In genomic region chr7:50397320-50397970, GRCh38 we compare ENCODE assay signal across 10 cellular contexts. TPM values are rescaled to one million over a fixed set of nuclear protein-coding genes. Genes with fewer than 3 reads are reported as not detected.
A peak's percentile ranks its signal among the peaks of the same experiment; 100 is the strongest.
DNase-seq lines count a peak whose midpoint lies in the region; ATAC-seq and TF ChIP-seq lines count a peak whose summit lies in the region.
"Had no signal": no experiment of that assay in that cellular context is flagged by ENCODE, and none has a peak within 500 bp of the region (broad histone marks: within the 10 kb centered on the region; RNA-seq: fewer than 3 reads in every experiment).

No MANE protein-coding gene starts in this region.

- H3K79me2 ChIP-seq in H9 (ENCODE audit: insufficient read depth, low read length), result no peaks in the 10 kb centered on the region

- no peak overlapping the region for H3T11ph ChIP-seq in H9 (ENCODE audit: low read length)

- H3K27me3 Mint-ChIP-seq in CD14-positive monocyte (ENCODE audit: low read depth in 3 of 3), result peaks cover 0 to 4% (median 0%) of the 10 kb centered on the region in 3 donors
- H3K27me3 Mint-ChIP-seq in T-helper 2 cell treated with Interferon-gamma antibody and Interleukin-4, amounts not matched to agents 5 μg/mL and 100 μg/mL, for 36 hours (ENCODE audit: low read depth), result no peaks in the 10 kb centered on the region
- no peaks in the 10 kb centered on the region; the same call in none of the 2 replicates for H3K27me3 Mint-ChIP-seq in H9 (ENCODE audit: low read depth)

- no peak for TF ChIP-seq CTCF in CD14-positive monocyte (IDR thresholded peaks at IDR 0.05)
- no peak for TF ChIP-seq CTCF in H9 (conservative IDR thresholded peaks at IDR 0.05)
- no peak for TF ChIP-seq CTCF in tibial nerve (IDR thresholded peaks at IDR 0.05)

- H3K4ac ChIP-seq in H9 (ENCODE audit: low read depth, low read length), result no peak overlapping the region

- no peak overlapping the region for H2BK120ac ChIP-seq in H9 (ENCODE audit: low read depth, low read length, poor library complexity, severe bottlenecking)

- H2BK5ac ChIP-seq in H9 (ENCODE audit: insufficient read length, low read length), result no peak overlapping the region

- no peak overlapping the region for H3K9ac ChIP-seq in H9 (ENCODE audit: extremely low read depth, insufficient read length, low read length)

- peaks cover 75 to 93% of the 10 kb centered on the region in 2 donors for H3K36me3 Mint-ChIP-seq in CD14-positive monocyte
- H3K36me3 Mint-ChIP-seq in T-helper 2 cell treated with Interferon-gamma antibody and Interleukin-4, amounts not matched to agents 5 μg/mL and 100 μg/mL, for 36 hours (ENCODE audit: low read depth), result peaks cover 87% of the 10 kb centered on the region
- H3K36me3 Mint-ChIP-seq in H9 (ENCODE audit: insufficient read depth in 1 of 3, low read depth in 3 of 3), result no peaks in the 10 kb centered on the region; a peak in 2 of 7 replicates

- peaks cover 0 to 3% (median 0%) of the 10 kb centered on the region in 7 donors for H3K9me3 Mint-ChIP-seq in CD14-positive monocyte
- no peaks in the 10 kb centered on the region for H3K9me3 Mint-ChIP-seq in T-helper 2 cell treated with Interferon-gamma antibody and Interleukin-4, amounts not matched to agents 5 μg/mL and 100 μg/mL, for 36 hours
- no peaks in the 10 kb centered on the region for H3K9me3 Mint-ChIP-seq in H9

- no peak overlapping the region for H2BK20ac ChIP-seq in H9 (ENCODE audit: low read depth, low read length, poor library complexity, severe bottlenecking)

- H4K5ac ChIP-seq in H9 (ENCODE audit: insufficient read length, low read depth, low read length), result no peak overlapping the region

- no peak overlapping the region for H3K14ac ChIP-seq in H9 (ENCODE audit: insufficient read depth, low read length)

- H3K56ac ChIP-seq in H9 (ENCODE audit: insufficient read length, low read depth, low read length), result no peak overlapping the region

- no peak overlapping the region for H2BK15ac ChIP-seq in H9 (ENCODE audit: low read depth, low read length)

- TF ChIP-seq EP300 in tibial nerve (IDR thresholded peaks at IDR 0.05), result no peak

- H2AK5ac ChIP-seq in H9 (ENCODE audit: insufficient read length, low read length), result no peak overlapping the region

- peak; percentile 74 for ATAC-seq in GM18868 (IDR thresholded peaks at IDR 0.05; ENCODE audit: unreplicated experiment)
- peak; percentile 75 for ATAC-seq in HG02798 (IDR thresholded peaks at IDR 0.05; ENCODE audit: poor library complexity, unreplicated experiment)

- H4K20me1 ChIP-seq in H9 (ENCODE audit: control insufficient read depth, insufficient read depth, insufficient read length), result no peaks in the 10 kb centered on the region

- H3K23me2 ChIP-seq in H9 (ENCODE audit: insufficient read length, low read depth, low read length, poor library complexity, severe bottlenecking), result no peaks in the 10 kb centered on the region

- H4K8ac ChIP-seq in H9 (replicated peaks; ENCODE audit: insufficient read length, low read depth, low read length), result no peak overlapping the region

- no peak overlapping the region for H4K91ac ChIP-seq in H9 (ENCODE audit: insufficient read length, low read depth, low read length)

- H2AFZ ChIP-seq in H9 (ENCODE audit: low read length), result no peak overlapping the region

- H3K27ac ChIP-seq in H9 (ENCODE audit: insufficient read length, low read depth, low read length) (no peak overlapping the region), tibial nerve (no peak overlapping the region)

- no peak overlapping the region for H3K4me3 Mint-ChIP-seq in CD14-positive monocyte
- peak overlapping the region; percentile 75 for H3K4me3 Mint-ChIP-seq in T-helper 2 cell treated with Interferon-gamma antibody and Interleukin-4, amounts not matched to agents 5 μg/mL and 100 μg/mL, for 36 hours
- no peak overlapping the region for H3K4me3 Mint-ChIP-seq in H9

- intact Hi-C loops in CD14-positive monocyte (cut with micrococcal nuclease), result no loop called here

- H3K18ac ChIP-seq in H9 (ENCODE audit: insufficient read length, low read depth, low read length), result no peak overlapping the region

- H2BK12ac ChIP-seq in H9 (ENCODE audit: insufficient read length, low read depth, low read length), result no peak overlapping the region

- no peak overlapping the region for H3K23ac ChIP-seq in H9 (ENCODE audit: insufficient read length, low read depth, low read length)

- no CpG with 5 or more reads among the region's 2 CpGs for WGBS in H9 (ENCODE audit: extremely low coverage, insufficient read length, low lambda C conversion rate)
- WGBS in tibial nerve, 2 donors, result 75 to 81% methylated on average over 2 of the region's 2 CpGs

- H3K27me3 ChIP-seq in H9 (ENCODE audit: insufficient read depth, low read length) (no peaks in the 10 kb centered on the region), tibial nerve (peaks cover 0 to 11% of the 10 kb centered on the region in 2 donors)

- H3K4me1 ChIP-seq in H9 (ENCODE audit: insufficient read depth, low read length), result no peaks in the 10 kb centered on the region
- H3K4me1 ChIP-seq in tibial nerve, result peaks cover 0 to 5% (median 1%) of the 10 kb centered on the region in 4 donors

- H3K9me3 ChIP-seq in H9 (ENCODE audit: control insufficient read depth, low read depth, low read length) (no peaks in the 10 kb centered on the region), tibial nerve (no peaks in the 10 kb centered on the region)

- DNase-seq in CD14-positive monocyte (ENCODE audit: low spot score), result no peak
- peak; percentile 63 for DNase-seq in T-helper 2 cell treated with Interferon-gamma antibody and Interleukin-4, amounts not matched to agents 5 μg/mL and 100 μg/mL, for 36 hours (ENCODE audit: low spot score)
- DNase-seq in KG1 (lab: John Stamatoyannopoulos, UW), result no peak
- DNase-seq in H9, result no peak
- DNase-seq in tibial nerve (ENCODE audit: low spot score in 2 of 2), result no peak
- DNase-seq in dermis blood vessel endothelial cell, result no peak
- DNase-seq: activated effector memory CD4-positive, alpha-beta T cell treated with Interleukin-2 at 50 U/mL for 16 hours; SHP77 had no signal

- H3K27ac Mint-ChIP-seq in CD14-positive monocyte, result peak overlapping the region in 5 of 7 donors; percentile 4 to 88 (median 43)
- peak overlapping the region; percentile 80 for H3K27ac Mint-ChIP-seq in T-helper 2 cell treated with Interferon-gamma antibody and Interleukin-4, amounts not matched to agents 5 μg/mL and 100 μg/mL, for 36 hours
- H3K27ac Mint-ChIP-seq in H9, result no peak overlapping the region

- H3K36me3 ChIP-seq in tibial nerve, result no peaks in the 10 kb centered on the region

- TF ChIP-seq POLR2A in tibial nerve (IDR thresholded peaks at IDR 0.05), result no peak

- no peak overlapping the region for H3K4me2 ChIP-seq in H9 (ENCODE audit: insufficient read depth, insufficient read length, low read length)

- H3K4me1 Mint-ChIP-seq in CD14-positive monocyte, result peaks cover 41% of the 10 kb centered on the region
- peaks cover 61% of the 10 kb centered on the region for H3K4me1 Mint-ChIP-seq in T-helper 2 cell treated with Interferon-gamma antibody and Interleukin-4, amounts not matched to agents 5 μg/mL and 100 μg/mL, for 36 hours (ENCODE audit: low read depth)
- H3K4me1 Mint-ChIP-seq in H9, result no peaks in the 10 kb centered on the region

- no peak overlapping the region for H3K4me3 ChIP-seq in tibial nerve

- H3K79me1 ChIP-seq in H9 (ENCODE audit: insufficient read depth, low read depth, low read length, poor library complexity, severe bottlenecking), result no peaks in the 10 kb centered on the region

RNA-seq across cellular contexts. Expression of gene FIGNL1, which starts 52.7 kb away (rescaled TPM):
- polyA plus RNA-seq in CD14-positive monocyte, result 1 to 10 TPM in 1 of 2 donors, under 1 TPM in 1; 0.55 to 2.4 TPM
- total RNA-seq in H9 (2021), result 12.5 and 13.8 TPM in 2 replicates
- total RNA-seq in tibial nerve, result 1 to 10 TPM; 4.6 to 9.6 (median 6.6) TPM
- 32.2 and 52.0 TPM in 2 replicates for total RNA-seq in dermis blood vessel endothelial cell

Comparison
In these comparisons a context has a peak if more than half of its experiments do, and no peak if none do; other contexts are left out.
1. H3K27ac Mint-ChIP-seq: peak in CD14-positive monocyte (5 of 7) and T-helper 2 cell treated with Interferon-gamma antibody and Interleukin-4, amounts not matched to agents 5 μg/mL and 100 μg/mL, for 36 hours (single experiment); none in H9 (0 of 3).